In genomic region chr16:13158427-13158826, GRCh38 we compare ENCODE assay signal across 33 cellular contexts.
"Had no signal": no experiment of that assay in that cellular context is flagged by ENCODE, and none has a peak within 500 bp of the region (broad histone marks: within the 10 kb centered on the region; RNA-seq: fewer than 3 reads in every experiment).

No MANE protein-coding gene starts in this region.

- H3K9me3 ChIP-seq: neutrophil, ovary, psoas muscle, suprapubic skin, testis, tibial nerve, upper lobe of left lung, vagina had no signal

- H3K79me2 ChIP-seq: parathyroid adenoma had no signal

- H3K27ac Mint-ChIP-seq: natural killer cell treated with Interleukin-12 subunit alpha and Interleukin-12 subunit beta and Interleukin-15 and Interleukin-18, amount 100 ng/mL, for 72 hours; nephron progenitor cell; progenitor cell of endocrine pancreas; stimulated activated memory B cell treated with anti-CD40 and anti-IgM and Interleukin-4, amounts not matched to agents 10 μg/mL and 1 μg/mL and 100 μg/mL, for 72 hours; stimulated activated naive CD8-positive, alpha-beta T cell treated with anti-CD3 and anti-CD28 coated beads, Interleukin-15, amount 100 ng/mL, for 72 hours had no signal

- DNase-seq: naive thymus-derived CD8-positive, alpha-beta T cell; nephron progenitor cell; occipital lobe; ovary; posterior cingulate gyrus; psoas muscle; right cardiac atrium; spleen; stimulated activated CD4-positive, alpha-beta T cell treated with anti-CD3 and anti-CD28 coated beads, Interleukin-12 subunit alpha, Interleukin-12 subunit beta, amount 100 ng/mL, for 4 hours; stimulated activated CD4-positive, alpha-beta T cell treated with anti-CD3 and anti-CD28 coated beads, Interleukin-1b, Interleukin-23, amount 100 ng/mL, for 48 hours; stimulated activated CD4-positive, alpha-beta T cell treated with anti-CD3 and anti-CD28 coated beads, Interleukin-4, amount 100 ng/mL, for 1 hour; stimulated activated CD4-positive, alpha-beta T cell treated with anti-CD3 and anti-CD28 coated beads, Interleukin-4, amount 100 ng/mL, for 4 hours; stimulated activated CD8-positive, alpha-beta memory T cell treated with anti-CD3 and anti-CD28 coated beads, Interleukin-4, amount 100 ng/mL, for 48 hours; stimulated activated naive CD4-positive, alpha-beta T cell; stimulated activated naive CD8-positive, alpha-beta T cell treated with anti-CD3 and anti-CD28 coated beads, Interleukin-15, amount 100 ng/mL, for 72 hours; stimulated activated naive CD8-positive, alpha-beta T cell treated with anti-CD3 and anti-CD28 coated beads, Interleukin-15, Interleukin-2, amounts not matched to agents 100 U/mL and 50 U/mL, for 24 hours; substantia nigra; testis; trophoblast cell; upper lobe of left lung had no signal

- FAIRE-seq: urothelium cell line had no signal

- H3K4me2 ChIP-seq: smooth muscle cell had no signal

- H3K27me3 Mint-ChIP-seq: natural killer cell treated with Interleukin-12 subunit alpha and Interleukin-12 subunit beta and Interleukin-15 and Interleukin-18, amount 100 ng/mL, for 72 hours; stimulated activated memory B cell treated with anti-CD40 and anti-IgM and Interleukin-4, amounts not matched to agents 10 μg/mL and 1 μg/mL and 100 μg/mL, for 72 hours; stimulated activated naive CD8-positive, alpha-beta T cell treated with anti-CD3 and anti-CD28 coated beads, Interleukin-15, amount 100 ng/mL, for 72 hours had no signal

- H3K4me1 ChIP-seq: parathyroid adenoma, psoas muscle, spleen, suprapubic skin, testis, tibial nerve, upper lobe of left lung, vagina had no signal

- H3K36me3 Mint-ChIP-seq: naive thymus-derived CD8-positive, alpha-beta T cell; natural killer cell treated with Interleukin-12 subunit alpha and Interleukin-12 subunit beta and Interleukin-15 and Interleukin-18, amount 100 ng/mL, for 72 hours; stimulated activated memory B cell treated with anti-CD40 and anti-IgM and Interleukin-4, amounts not matched to agents 10 μg/mL and 1 μg/mL and 100 μg/mL, for 72 hours had no signal

- H3K27ac ChIP-seq: neutrophil, ovary, parathyroid adenoma, psoas muscle, skin epidermis, spleen, suprapubic skin, testis, tibial nerve, upper lobe of left lung, vagina had no signal

- H3K9me3 Mint-ChIP-seq: nephron progenitor cell had no signal

- H3K4me3 ChIP-seq: ovary, psoas muscle, skin epidermis, smooth muscle cell, spleen, suprapubic skin, testis, tibial nerve, upper lobe of left lung, vagina had no signal

- H2AFZ ChIP-seq: parathyroid adenoma had no signal

- ATAC-seq: naive thymus-derived CD8-positive, alpha-beta T cell; natural killer cell treated with Interleukin-12 subunit alpha and Interleukin-12 subunit beta and Interleukin-15 and Interleukin-18, amount 100 ng/mL, for 72 hours; psoas muscle; right cardiac atrium; sciatic nerve; stimulated activated memory B cell treated with anti-CD40 and anti-IgM and Interleukin-4, amounts not matched to agents 10 μg/mL and 1 μg/mL and 100 μg/mL, for 72 hours; stimulated activated naive CD8-positive, alpha-beta T cell treated with anti-CD3 and anti-CD28 coated beads, Interleukin-15, amount 100 ng/mL, for 72 hours; stimulated activated naive CD8-positive, alpha-beta T cell treated with anti-CD3 and anti-CD28 coated beads, Interleukin-15, Interleukin-2, amounts not matched to agents 100 U/mL and 50 U/mL, for 24 hours had no signal

- H3K4me1 Mint-ChIP-seq: naive thymus-derived CD8-positive, alpha-beta T cell; stimulated activated memory B cell treated with anti-CD40 and anti-IgM and Interleukin-4, amounts not matched to agents 10 μg/mL and 1 μg/mL and 100 μg/mL, for 72 hours; stimulated activated naive CD8-positive, alpha-beta T cell treated with anti-CD3 and anti-CD28 coated beads, Interleukin-15, amount 100 ng/mL, for 72 hours had no signal

- H3K9ac ChIP-seq: parathyroid adenoma had no signal

- H3K27me3 ChIP-seq: neutrophil, ovary, spleen, testis, tibial nerve, upper lobe of left lung, vagina had no signal

- H3K4me3 Mint-ChIP-seq: naive thymus-derived CD8-positive, alpha-beta T cell; natural killer cell treated with Interleukin-12 subunit alpha and Interleukin-12 subunit beta and Interleukin-15 and Interleukin-18, amount 100 ng/mL, for 72 hours; nephron progenitor cell; neural crest cell; stimulated activated memory B cell treated with anti-CD40 and anti-IgM and Interleukin-4, amounts not matched to agents 10 μg/mL and 1 μg/mL and 100 μg/mL, for 72 hours; stimulated activated naive CD8-positive, alpha-beta T cell treated with anti-CD3 and anti-CD28 coated beads, Interleukin-15, amount 100 ng/mL, for 72 hours had no signal

- H3K36me3 ChIP-seq: neutrophil, ovary, spleen, suprapubic skin, tibial nerve, upper lobe of left lung, vagina had no signal
